30 cellular contexts compared by ENCODE assay signal in the genomic region with DNA sequence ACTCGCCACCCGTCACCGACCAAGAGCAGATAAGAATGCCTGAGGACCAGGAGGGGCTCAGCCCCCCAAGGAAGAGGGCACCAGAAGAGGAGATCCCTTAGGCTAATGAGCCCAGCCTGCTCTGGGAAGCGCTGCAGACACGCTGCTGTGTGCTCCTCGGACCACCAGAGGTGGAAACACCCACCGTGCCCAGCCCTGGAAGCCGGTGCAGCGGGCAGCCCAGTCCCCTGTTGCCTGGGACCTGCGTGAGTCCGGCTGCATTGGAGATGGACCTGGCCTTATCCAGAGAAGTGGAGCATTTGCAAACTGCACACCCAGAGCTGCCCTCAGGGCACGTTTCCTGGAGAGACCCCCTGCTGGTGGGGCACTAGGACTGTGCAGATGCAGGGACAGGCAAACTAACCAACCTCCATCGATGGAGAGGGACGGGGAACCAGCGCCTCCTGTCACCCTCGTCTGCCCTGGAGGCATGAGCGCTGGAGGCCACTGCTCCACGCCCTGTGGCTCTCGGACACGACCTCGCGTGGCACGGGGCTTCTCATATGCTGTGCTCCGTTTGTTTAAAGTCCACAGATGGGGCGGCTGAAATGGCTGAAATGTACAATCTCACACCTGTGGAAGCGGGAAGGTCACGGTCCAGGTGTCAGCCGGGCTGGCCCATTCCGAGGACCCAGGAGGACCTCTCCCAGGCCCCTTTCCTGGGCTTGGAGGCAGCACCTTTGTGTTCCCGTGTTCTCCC.
DNase-seq lines count a peak whose midpoint lies in the region; ATAC-seq and TF ChIP-seq lines count a peak whose summit lies in the region.
"Had no signal": no experiment of that assay in that cellular context is flagged by ENCODE, and none has a peak within 500 bp of the region (broad histone marks: within the 10 kb centered on the region; RNA-seq: fewer than 3 reads in every experiment).

No MANE protein-coding gene starts in this region.

- no peak overlapping the region for H3K4me3 Mint-ChIP-seq in activated T-cell treated with anti-CD3 and anti-CD28 coated beads, Interleukin-2, amount 50 U/mL, for 24 hours
- no peak overlapping the region for H3K4me3 Mint-ChIP-seq in activated T-cell treated with anti-CD3 and anti-CD28 coated beads, Interleukin-2, amount 50 U/mL, for 72 hours
- H3K4me3 Mint-ChIP-seq in brain (no peak overlapping the region), neural crest cell (no peak overlapping the region)
- H3K4me3 Mint-ChIP-seq: activated naive CD8-positive, alpha-beta T cell treated with anti-CD3 and anti-CD28 coated beads for 36 hours had no signal

- peaks cover 12% of the 10 kb centered on the region; the same call in 1 of the 2 replicates for H3K4me1 ChIP-seq in IMR-90 (ENCODE audit: control insufficient read depth, insufficient read depth, low read length)

- WGBS in IMR-90 (ENCODE audit: extremely low coverage in 2 of 2, insufficient read length in 1 of 2), 2 experiments: 92% methylated on average over 26 of the region's 30 CpGs; no CpG with 5 or more reads in 1 of the 2 experiments

- no peak overlapping the region for H2BK15ac ChIP-seq in IMR-90 (ENCODE audit: low read depth, low read length)

- no peak for TF ChIP-seq POLR2A in IMR-90 (IDR thresholded peaks at IDR 0.05; ENCODE audit: low read depth, low read length)

- H3K27me3 ChIP-seq in IMR-90 (ENCODE audit: control insufficient read depth, insufficient read depth, low read length): no peaks in the 10 kb centered on the region
- H3K27me3 ChIP-seq: gastroesophageal sphincter, Peyer's patch, tibial nerve had no signal

- intact Hi-C loops in IMR-90 (cut with micrococcal nuclease): no loop called here

- no peak overlapping the region for H4K91ac ChIP-seq in IMR-90 (ENCODE audit: insufficient read depth, low read depth, low read length)

- peak overlapping the region; percentile 26 for H2AK9ac ChIP-seq in IMR-90 (replicated peaks; ENCODE audit: low read depth, low read length, poor library complexity)

- H3K27ac Mint-ChIP-seq in activated T-cell treated with anti-CD3 and anti-CD28 coated beads, Interleukin-2, amount 50 U/mL, for 24 hours: peak overlapping the region; percentile 68
- H3K27ac Mint-ChIP-seq in activated T-cell treated with anti-CD3 and anti-CD28 coated beads, Interleukin-2, amount 50 U/mL, for 72 hours: no peak overlapping the region
- H3K27ac Mint-ChIP-seq in brain (peak overlapping the region; percentile 16 to 93 (median 84)), neural crest cell (ENCODE audit: unreplicated experiment) (no peak overlapping the region)
- H3K27ac Mint-ChIP-seq: activated T-helper 2 cell treated with anti-CD3 and anti-CD28 coated beads, Interferon-gamma antibody, Interleukin-2, Interleukin-4, amounts not matched to agents 10 μg/mL and 5 μg/mL and 100 μg/mL, durations not matched to agents 14 hours and 24 hours and 36 hours had no signal

- in situ Hi-C loops in IMR-90 (cut with MboI; ENCODE audit: low sequenced_read_pairs) (no loop called here), GM13976 (cut with MboI; ENCODE audit: low sequenced_read_pairs, unreplicated experiment) (no loop called here)

- no peak overlapping the region for H3K4me3 ChIP-seq in IMR-90 (ENCODE audit: insufficient read depth, low read depth, low read length)
- H3K4me3 ChIP-seq: gastroesophageal sphincter, Peyer's patch, skin epidermis, tibial nerve had no signal

- H3K9me3 Mint-ChIP-seq in activated T-cell treated with anti-CD3 and anti-CD28 coated beads, Interleukin-2, amount 50 U/mL, for 24 hours: no peaks in the 10 kb centered on the region
- no peaks in the 10 kb centered on the region for H3K9me3 Mint-ChIP-seq in activated T-cell treated with anti-CD3 and anti-CD28 coated beads, Interleukin-2, amount 50 U/mL, for 72 hours
- H3K9me3 Mint-ChIP-seq in brain: peaks cover 0 to 2% (median 0%) of the 10 kb centered on the region in 5 experiments
- H3K9me3 Mint-ChIP-seq in neural crest cell: no peaks in the 10 kb centered on the region
- H3K9me3 Mint-ChIP-seq: activated naive CD8-positive, alpha-beta T cell treated with anti-CD3 and anti-CD28 coated beads for 36 hours; activated T-helper 2 cell treated with anti-CD3 and anti-CD28 coated beads, Interferon-gamma antibody, Interleukin-2, Interleukin-4, amounts not matched to agents 10 μg/mL and 5 μg/mL and 100 μg/mL, durations not matched to agents 14 hours and 24 hours and 36 hours had no signal

- H3K27me3 Mint-ChIP-seq in activated T-cell treated with anti-CD3 and anti-CD28 coated beads, Interleukin-2, amount 50 U/mL, for 24 hours: no peaks in the 10 kb centered on the region
- H3K27me3 Mint-ChIP-seq in activated T-cell treated with anti-CD3 and anti-CD28 coated beads, Interleukin-2, amount 50 U/mL, for 72 hours (ENCODE audit: low read depth): no peaks in the 10 kb centered on the region
- H3K27me3 Mint-ChIP-seq in brain: no peaks in the 10 kb centered on the region
- H3K27me3 Mint-ChIP-seq in neural crest cell (ENCODE audit: low read depth): no peaks in the 10 kb centered on the region
- H3K27me3 Mint-ChIP-seq: activated naive CD8-positive, alpha-beta T cell treated with anti-CD3 and anti-CD28 coated beads for 36 hours had no signal

- H3K9me3 ChIP-seq in IMR-90 (ENCODE audit: control insufficient read depth, insufficient read depth, low read length): no peaks in the 10 kb centered on the region
- H3K9me3 ChIP-seq: gastroesophageal sphincter, Peyer's patch, tibial nerve had no signal

- no TSS peak for BruUV-seq in IMR-90 (replicated peaks; lab: Mats Ljungman, UMichigan)

- no peak overlapping the region for H2AFZ ChIP-seq in IMR-90 (replicated peaks; ENCODE audit: low read length, poor library complexity)

- TF ChIP-seq CTCF in IMR-90 (conservative IDR thresholded peaks at IDR 0.05; ENCODE audit: low read depth, low read length): no peak
- no peak for TF ChIP-seq CTCF in brain (conservative IDR thresholded peaks at IDR 0.05)
- peak; percentile 30 for TF ChIP-seq CTCF in neural crest cell (conservative IDR thresholded peaks at IDR 0.05)
- no peak for TF ChIP-seq CTCF in GM13976 (IDR thresholded peaks at IDR 0.05; ENCODE audit: borderline replicate concordance, control extremely low read depth, extremely low read depth, insufficient read depth, missing control alignments)

- no peak for ATAC-seq in activated T-cell treated with anti-CD3 and anti-CD28 coated beads, Interleukin-2, amount 50 U/mL, for 72 hours (replicated peaks in 1 of 2)
- ATAC-seq in IMR-90 (ENCODE audit: low read depth) (no peak), GM21737 (IDR thresholded peaks at IDR 0.05; ENCODE audit: unreplicated experiment) (no peak)
- ATAC-seq: gastroesophageal sphincter, HCT116, left colon had no signal

- dilution Hi-C loops in IMR-90 (cut with HindIII; ENCODE audit: low sequenced_read_pairs, unreplicated experiment): no loop called here

- no peak for TF ChIP-seq RAD21 in IMR-90 (IDR thresholded peaks at IDR 0.05; ENCODE audit: low read length)

- H2BK20ac ChIP-seq in IMR-90 (ENCODE audit: low read depth, low read length): no peak overlapping the region

- H3K4ac ChIP-seq in IMR-90 (ENCODE audit: low read depth, low read length): no peak overlapping the region

- no peak for DNase-seq in activated T-cell treated with anti-CD3 and anti-CD28 coated beads, Interleukin-2, amount 50 U/mL, for 24 hours
- DNase-seq in activated T-cell treated with anti-CD3 and anti-CD28 coated beads, Interleukin-2, amount 50 U/mL, for 72 hours: no peak
- DNase-seq in IMR-90 (no peak), neural crest cell (ENCODE audit: low read depth, low spot score) (no peak), GM13976 (ENCODE audit: low spot score) (no peak), HUDEP-2 (lab: John Stamatoyannopoulos, UW; ENCODE audit: unreplicated experiment in 76 of 76) (no peak)
- DNase-seq: activated CD4-positive, alpha-beta T cell treated with anti-CD3 and anti-CD28 coated beads, Interleukin-2, amount 50 U/mL, for 48 hours; activated CD8-positive, alpha-beta memory T cell treated with anti-CD3 and anti-CD28 coated beads, Interleukin-2, amount 50 U/mL, for 48 hours; activated naive CD8-positive, alpha-beta T cell treated with anti-CD3 and anti-CD28 coated beads for 36 hours; aorta; dermis blood vessel endothelial cell; DMS53; hippocampal formation; left colon; mammary epithelial cell; NCI-H1048; NCI-H1930; NCI-H526 treated with DMSO at 0.1 percent for 48 hours; Peyer's patch; SIG-M5; stimulated activated CD8-positive, alpha-beta memory T cell treated with anti-CD3 and anti-CD28 coated beads, Interleukin-4, amount 100 ng/mL, for 48 hours; T-helper 9 cell had no signal

- H3K56ac ChIP-seq in IMR-90 (ENCODE audit: extremely low read depth, insufficient read depth, low read length): no peak overlapping the region

- no peak overlapping the region for H4K8ac ChIP-seq in IMR-90 (ENCODE audit: low read depth in 2 of 2, low read length in 2 of 2)

- H3K9ac ChIP-seq in IMR-90 (ENCODE audit: low read depth, low read length): no peak overlapping the region

- no peak overlapping the region for H3K4me2 ChIP-seq in IMR-90 (ENCODE audit: low read depth, low read length)

- peaks cover 44% of the 10 kb centered on the region for H3K36me3 ChIP-seq in IMR-90 (ENCODE audit: control insufficient read depth, insufficient read depth, low read length)

- H3K4me1 Mint-ChIP-seq in activated T-cell treated with anti-CD3 and anti-CD28 coated beads, Interleukin-2, amount 50 U/mL, for 24 hours (ENCODE audit: low read depth): peaks cover 25% of the 10 kb centered on the region
- peaks cover 12% of the 10 kb centered on the region for H3K4me1 Mint-ChIP-seq in activated T-cell treated with anti-CD3 and anti-CD28 coated beads, Interleukin-2, amount 50 U/mL, for 72 hours (ENCODE audit: low read depth)
- H3K4me1 Mint-ChIP-seq in brain (peaks cover 37% of the 10 kb centered on the region), neural crest cell (peaks cover 23% of the 10 kb centered on the region)

- peaks cover 4% of the 10 kb centered on the region for H4K20me1 ChIP-seq in IMR-90 (ENCODE audit: insufficient read depth, low read length)

- no peak overlapping the region for H3K18ac ChIP-seq in IMR-90 (ENCODE audit: low read depth, low read length)

- H2BK120ac ChIP-seq in IMR-90 (ENCODE audit: low read depth, low read length): no peak overlapping the region

- H3K36me3 Mint-ChIP-seq in activated T-cell treated with anti-CD3 and anti-CD28 coated beads, Interleukin-2, amount 50 U/mL, for 24 hours (ENCODE audit: low read depth): peaks cover 20% of the 10 kb centered on the region
- H3K36me3 Mint-ChIP-seq in activated T-cell treated with anti-CD3 and anti-CD28 coated beads, Interleukin-2, amount 50 U/mL, for 72 hours (ENCODE audit: insufficient read depth in 2 of 2): peaks cover 0 to 2% of the 10 kb centered on the region in 2 donors
- H3K36me3 Mint-ChIP-seq in brain (peaks cover 56% of the 10 kb centered on the region), neural crest cell (ENCODE audit: low read depth) (peaks cover 4% of the 10 kb centered on the region)

- no peak overlapping the region for H3K23ac ChIP-seq in IMR-90 (ENCODE audit: low read depth, low read length)

- CTCF ChIA-PET in IMR-90 (lab: Yijun Ruan, JAX): no interaction called here

- no peak overlapping the region for H2AK5ac ChIP-seq in IMR-90 (ENCODE audit: low read depth, low read length)

- H2BK5ac ChIP-seq in IMR-90 (ENCODE audit: low read depth, low read length, poor library complexity, severe bottlenecking): no peak overlapping the region

- no peak overlapping the region for H4K5ac ChIP-seq in IMR-90 (ENCODE audit: low read depth, low read length)

- no peak overlapping the region for H3K27ac ChIP-seq in IMR-90 (ENCODE audit: insufficient read depth, low read length)
- H3K27ac ChIP-seq: gastroesophageal sphincter, Peyer's patch, skin epidermis, tibial nerve, VCaP had no signal

- H3K14ac ChIP-seq in IMR-90 (replicated peaks; ENCODE audit: low read depth, low read length): no peak overlapping the region

- H3K79me1 ChIP-seq in IMR-90 (ENCODE audit: low read depth in 1 of 2, low read length in 2 of 2): peaks cover 0 to 9% of the 10 kb centered on the region in 2 experiments; a peak in 1 of 4 replicates

- H3K9me1 ChIP-seq in IMR-90 (ENCODE audit: insufficient read depth, low read length): no peaks in the 10 kb centered on the region

- POLR2A ChIA-PET in IMR-90 (lab: Charles Lee; ENCODE audit: unreplicated experiment): no interaction called here

Comparison
In these comparisons a context has a peak if more than half of its experiments do, and no peak if none do; other contexts are left out.
1. H3K27ac Mint-ChIP-seq: peak in activated T-cell treated with anti-CD3 and anti-CD28 coated beads, Interleukin-2, amount 50 U/mL, for 24 hours (single experiment) and brain (5 of 5); none in activated T-cell treated with anti-CD3 and anti-CD28 coated beads, Interleukin-2, amount 50 U/mL, for 72 hours (single experiment) and neural crest cell (single experiment).